1 cellular context compared by ENCODE assay signal in the genomic region with DNA sequence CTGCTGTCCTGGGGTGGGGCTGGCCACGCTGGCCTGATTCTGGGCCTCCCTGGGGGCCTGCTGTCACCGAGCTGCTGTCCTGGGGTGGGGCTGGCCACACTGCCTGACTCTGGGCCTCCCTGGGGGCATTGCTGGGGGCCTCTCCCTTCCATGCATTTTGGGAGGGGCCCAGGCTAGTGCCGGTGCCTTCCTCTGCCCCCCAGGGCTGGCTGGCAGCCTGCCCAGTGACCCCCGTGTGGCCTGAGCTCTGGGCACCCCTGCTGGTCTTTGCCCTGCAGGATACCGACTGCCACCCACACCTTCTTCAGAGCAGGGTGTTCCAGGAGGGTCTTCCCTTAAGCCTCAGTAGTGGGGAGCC.
TF ChIP-seq lines count a peak whose summit lies in the region.

No MANE protein-coding gene starts in this region.

TF ChIP-seq in HepG2, 621 proteins besides CTCF, POLR2A, EP300 and RAD21:
- TF ChIP-seq, protein P1, sequence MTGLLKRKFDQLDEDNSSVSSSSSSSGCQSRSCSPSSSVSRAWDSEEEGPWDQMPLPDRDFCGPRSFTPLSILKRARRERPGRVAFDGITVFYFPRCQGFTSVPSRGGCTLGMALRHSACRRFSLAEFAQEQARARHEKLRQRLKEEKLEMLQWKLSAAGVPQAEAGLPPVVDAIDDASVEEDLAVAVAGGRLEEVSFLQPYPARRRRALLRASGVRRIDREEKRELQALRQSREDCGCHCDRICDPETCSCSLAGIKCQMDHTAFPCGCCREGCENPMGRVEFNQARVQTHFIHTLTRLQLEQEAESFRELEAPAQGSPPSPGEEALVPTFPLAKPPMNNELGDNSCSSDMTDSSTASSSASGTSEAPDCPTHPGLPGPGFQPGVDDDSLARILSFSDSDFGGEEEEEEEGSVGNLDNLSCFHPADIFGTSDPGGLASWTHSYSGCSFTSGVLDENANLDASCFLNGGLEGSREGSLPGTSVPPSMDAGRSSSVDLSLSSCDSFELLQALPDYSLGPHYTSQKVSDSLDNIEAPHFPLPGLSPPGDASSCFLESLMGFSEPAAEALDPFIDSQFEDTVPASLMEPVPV (CRISPR knock-in tag; IDR thresholded peaks at IDR 0.05): no peak
- TF ChIP-seq TSC22D2 (CRISPR knock-in tag; IDR thresholded peaks at IDR 0.05; ENCODE audit: borderline replicate concordance): no peak
- TF ChIP-seq, protein P2, sequence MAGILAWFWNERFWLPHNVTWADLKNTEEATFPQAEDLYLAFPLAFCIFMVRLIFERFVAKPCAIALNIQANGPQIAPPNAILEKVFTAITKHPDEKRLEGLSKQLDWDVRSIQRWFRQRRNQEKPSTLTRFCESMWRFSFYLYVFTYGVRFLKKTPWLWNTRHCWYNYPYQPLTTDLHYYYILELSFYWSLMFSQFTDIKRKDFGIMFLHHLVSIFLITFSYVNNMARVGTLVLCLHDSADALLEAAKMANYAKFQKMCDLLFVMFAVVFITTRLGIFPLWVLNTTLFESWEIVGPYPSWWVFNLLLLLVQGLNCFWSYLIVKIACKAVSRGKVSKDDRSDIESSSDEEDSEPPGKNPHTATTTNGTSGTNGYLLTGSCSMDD (CRISPR knock-in tag; IDR thresholded peaks at IDR 0.05): no peak
- no peak for TF ChIP-seq ZNF292 (CRISPR knock-in tag; IDR thresholded peaks at IDR 0.05; ENCODE audit: borderline replicate concordance, low read depth)
- no peak for TF ChIP-seq CBX5 (CRISPR knock-in tag; IDR thresholded peaks at IDR 0.05; ENCODE audit: borderline replicate concordance)
- TF ChIP-seq, protein P3, sequence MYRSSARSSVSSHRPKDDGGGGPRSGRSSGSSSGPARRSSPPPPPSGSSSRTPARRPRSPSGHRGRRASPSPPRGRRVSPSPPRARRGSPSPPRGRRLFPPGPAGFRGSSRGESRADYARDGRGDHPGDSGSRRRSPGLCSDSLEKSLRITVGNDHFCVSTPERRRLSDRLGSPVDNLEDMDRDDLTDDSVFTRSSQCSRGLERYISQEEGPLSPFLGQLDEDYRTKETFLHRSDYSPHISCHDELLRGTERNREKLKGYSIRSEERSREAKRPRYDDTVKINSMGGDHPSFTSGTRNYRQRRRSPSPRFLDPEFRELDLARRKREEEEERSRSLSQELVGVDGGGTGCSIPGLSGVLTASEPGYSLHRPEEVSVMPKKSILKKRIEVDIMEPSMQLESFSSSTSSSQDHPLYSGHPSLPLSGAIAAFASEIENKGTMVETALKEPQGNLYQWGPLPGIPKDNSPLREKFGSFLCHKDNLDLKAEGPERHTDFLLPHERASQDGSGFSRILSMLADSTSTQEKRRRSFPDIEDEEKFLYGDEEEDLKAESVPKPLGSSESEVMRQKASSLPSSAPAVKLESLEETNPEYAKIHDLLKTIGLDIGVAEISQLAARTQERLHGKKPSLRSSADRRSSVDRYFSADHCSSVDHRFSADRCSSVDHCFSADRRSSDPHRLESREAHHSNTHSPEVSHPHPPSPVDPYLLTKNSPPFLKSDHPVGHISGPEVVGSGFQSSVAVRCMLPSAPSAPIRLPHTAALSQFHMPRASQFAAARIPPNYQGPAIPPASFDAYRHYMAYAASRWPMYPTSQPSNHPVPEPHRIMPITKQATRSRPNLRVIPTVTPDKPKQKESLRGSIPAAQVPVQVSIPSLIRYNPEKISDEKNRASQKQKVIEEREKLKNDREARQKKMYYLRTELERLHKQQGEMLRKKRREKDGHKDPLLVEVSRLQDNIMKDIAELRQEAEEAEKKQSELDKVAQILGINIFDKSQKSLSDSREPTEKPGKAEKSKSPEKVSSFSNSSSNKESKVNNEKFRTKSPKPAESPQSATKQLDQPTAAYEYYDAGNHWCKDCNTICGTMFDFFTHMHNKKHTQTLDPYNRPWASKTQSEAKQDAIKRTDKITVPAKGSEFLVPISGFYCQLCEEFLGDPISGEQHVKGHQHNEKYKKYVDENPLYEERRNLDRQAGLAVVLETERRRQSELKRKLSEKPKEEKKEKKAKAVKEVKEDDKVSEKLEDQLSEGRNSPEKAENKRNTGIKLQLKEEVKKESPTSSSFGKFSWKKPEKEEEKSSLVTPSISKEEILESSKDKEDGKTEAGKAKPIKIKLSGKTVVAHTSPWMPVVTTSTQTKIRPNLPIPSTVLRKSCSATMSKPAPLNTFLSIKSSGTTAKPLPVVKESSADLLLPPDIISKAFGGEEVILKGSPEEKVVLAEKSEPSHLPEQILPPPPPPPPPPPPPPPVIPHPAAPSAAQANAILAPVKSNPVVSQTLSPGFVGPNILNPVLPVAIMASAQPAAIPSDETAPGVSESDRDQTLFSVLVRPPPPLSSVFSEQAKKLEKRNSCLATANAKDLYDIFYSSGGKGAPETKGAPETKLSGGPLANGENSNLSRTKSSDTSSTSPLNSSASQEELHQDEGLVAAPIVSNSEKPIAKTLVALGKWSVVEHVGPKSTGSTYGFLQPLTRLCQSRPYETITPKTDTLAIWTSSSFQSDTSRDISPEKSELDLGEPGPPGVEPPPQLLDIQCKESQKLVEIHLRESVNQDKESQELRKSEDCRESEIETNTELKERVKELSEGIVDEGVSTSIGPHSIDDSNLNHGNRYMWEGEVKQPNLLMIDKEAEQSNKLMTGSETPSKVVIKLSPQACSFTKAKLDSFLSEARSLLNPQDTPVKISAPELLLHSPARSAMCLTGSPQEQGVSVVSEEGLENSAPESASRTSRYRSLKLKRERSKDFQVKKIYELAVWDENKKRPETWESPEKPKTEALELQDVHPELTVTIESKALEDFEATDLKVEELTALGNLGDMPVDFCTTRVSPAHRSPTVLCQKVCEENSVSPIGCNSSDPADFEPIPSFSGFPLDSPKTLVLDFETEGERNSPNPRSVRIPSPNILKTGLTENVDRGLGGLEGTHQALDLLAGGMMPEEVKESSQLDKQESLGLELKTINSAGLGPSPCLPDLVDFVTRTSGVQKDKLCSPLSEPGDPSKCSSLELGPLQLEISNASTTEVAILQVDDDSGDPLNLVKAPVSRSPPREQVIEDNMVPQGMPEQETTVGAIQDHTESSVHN (CRISPR knock-in tag; IDR thresholded peaks at IDR 0.05): no peak
- TF ChIP-seq, protein P4, sequence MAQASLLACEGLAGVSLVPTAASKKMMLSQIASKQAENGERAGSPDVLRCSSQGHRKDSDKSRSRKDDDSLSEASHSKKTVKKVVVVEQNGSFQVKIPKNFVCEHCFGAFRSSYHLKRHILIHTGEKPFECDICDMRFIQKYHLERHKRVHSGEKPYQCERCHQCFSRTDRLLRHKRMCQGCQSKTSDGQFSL (CRISPR knock-in tag; IDR thresholded peaks at IDR 0.05): no peak
- TF ChIP-seq, protein P5, sequence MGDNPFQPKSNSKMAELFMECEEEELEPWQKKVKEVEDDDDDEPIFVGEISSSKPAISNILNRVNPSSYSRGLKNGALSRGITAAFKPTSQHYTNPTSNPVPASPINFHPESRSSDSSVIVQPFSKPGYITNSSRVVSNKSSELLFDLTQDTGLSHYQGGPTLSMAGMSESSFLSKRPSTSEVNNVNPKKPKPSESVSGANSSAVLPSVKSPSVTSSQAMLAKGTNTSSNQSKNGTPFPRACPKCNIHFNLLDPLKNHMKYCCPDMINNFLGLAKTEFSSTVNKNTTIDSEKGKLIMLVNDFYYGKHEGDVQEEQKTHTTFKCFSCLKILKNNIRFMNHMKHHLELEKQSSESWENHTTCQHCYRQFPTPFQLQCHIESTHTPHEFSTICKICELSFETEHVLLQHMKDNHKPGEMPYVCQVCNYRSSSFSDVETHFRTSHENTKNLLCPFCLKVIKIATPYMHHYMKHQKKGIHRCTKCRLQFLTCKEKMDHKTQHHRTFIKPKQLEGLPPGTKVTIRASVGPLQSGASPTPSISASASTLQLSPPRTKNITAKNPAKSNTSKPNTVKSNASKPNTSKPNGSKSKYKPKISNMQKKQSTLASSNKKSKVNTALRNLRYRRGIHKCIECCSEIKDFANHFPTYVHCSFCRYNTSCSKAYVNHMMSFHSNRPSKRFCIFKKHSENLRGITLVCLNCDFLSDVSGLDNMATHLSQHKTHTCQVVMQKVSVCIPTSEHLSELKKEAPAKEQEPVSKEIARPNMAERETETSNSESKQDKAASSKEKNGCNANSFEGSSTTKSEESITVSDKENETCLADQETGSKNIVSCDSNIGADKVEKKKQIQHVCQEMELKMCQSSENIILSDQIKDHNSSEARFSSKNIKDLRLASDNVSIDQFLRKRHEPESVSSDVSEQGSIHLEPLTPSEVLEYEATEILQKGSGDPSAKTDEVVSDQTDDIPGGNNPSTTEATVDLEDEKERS (CRISPR knock-in tag; IDR thresholded peaks at IDR 0.05): no peak
- no peak for TF ChIP-seq REXO4 (CRISPR knock-in tag; IDR thresholded peaks at IDR 0.05; ENCODE audit: borderline replicate concordance)
- no peak for TF ChIP-seq GTF2F1 (IDR thresholded peaks at IDR 0.05; ENCODE audit: low read length)
- TF ChIP-seq SATB2 (CRISPR knock-in tag; IDR thresholded peaks at IDR 0.05): no peak
- no peak for TF ChIP-seq ZNF382 (CRISPR knock-in tag; IDR thresholded peaks at IDR 0.05; ENCODE audit: borderline replicate concordance)
